1 cellular context compared by ENCODE assay signal in the genomic region with DNA sequence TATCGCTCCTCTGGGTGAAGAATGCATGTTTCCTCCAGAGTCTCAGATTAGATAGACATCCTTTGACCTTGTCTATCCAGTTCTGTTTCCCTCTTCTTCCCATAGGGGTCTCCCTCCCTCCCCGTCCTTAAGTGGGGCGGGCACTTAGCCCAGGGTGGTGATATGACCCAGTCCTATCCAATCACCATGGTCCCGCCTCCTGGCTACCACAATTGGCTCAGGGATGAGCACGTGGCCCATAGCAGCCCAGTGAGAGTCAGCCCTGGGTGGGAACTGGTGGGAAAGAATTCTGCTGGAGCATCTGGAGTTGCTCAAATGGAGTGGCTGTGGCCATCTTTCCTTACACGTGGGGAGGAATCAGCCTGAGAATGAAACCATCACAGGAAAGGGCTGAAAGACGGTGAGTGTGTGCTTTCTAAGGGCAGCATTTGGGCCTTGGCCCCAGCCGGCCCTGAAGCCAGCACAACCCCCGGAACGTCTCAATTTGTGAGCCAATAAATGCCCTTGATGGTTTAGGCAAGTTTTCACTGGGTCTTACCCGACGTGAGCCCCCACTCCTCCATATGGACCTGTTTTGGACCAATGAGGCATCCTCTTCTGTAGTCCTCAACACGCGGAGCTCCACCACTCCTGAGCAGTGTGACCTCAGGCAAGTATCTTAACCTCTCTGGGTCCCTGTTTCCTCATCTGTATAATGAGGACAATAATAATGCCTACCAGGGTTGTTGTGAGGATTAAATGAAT.
A peak's percentile ranks its signal among the peaks of the same experiment; 100 is the strongest.
TF ChIP-seq lines count a peak whose summit lies in the region.

No MANE protein-coding gene starts in this region.

TF ChIP-seq in HepG2, 621 proteins besides CTCF, POLR2A, EP300 and RAD21 (continued from another document and continues in another):
- TF ChIP-seq CHD2 (IDR thresholded peaks at IDR 0.05; ENCODE audit: low read depth, low read length) (no peak), CBX1 (IDR thresholded peaks at IDR 0.05; ENCODE audit: low read depth) (no peak), ZFP37 (CRISPR knock-in tag; IDR thresholded peaks at IDR 0.05; ENCODE audit: borderline replicate concordance) (no peak), ZNF598 (CRISPR knock-in tag; IDR thresholded peaks at IDR 0.05; ENCODE audit: borderline replicate concordance) (0 out of 2 replicates have a peak, but pooled peaks have one; percentile 29), KDM2A (CRISPR knock-in tag; IDR thresholded peaks at IDR 0.05; ENCODE audit: borderline replicate concordance, low read depth) (peak; percentile 22), ZNF615 (CRISPR knock-in tag; IDR thresholded peaks at IDR 0.05; ENCODE audit: borderline replicate concordance) (0 out of 2 replicates have a peak, but pooled peaks have one; percentile 9), NFIB (CRISPR knock-in tag; IDR thresholded peaks at IDR 0.05; ENCODE audit: borderline replicate concordance) (no peak), ZNF317 (CRISPR knock-in tag; IDR thresholded peaks at IDR 0.05) (peak; percentile 52; the same call in 1 of the 2 replicates), NONO (IDR thresholded peaks at IDR 0.05) (no peak), NONO (CRISPR knock-in tag; conservative IDR thresholded peaks at IDR 0.05) (no peak; the same call in 1 of the 2 replicates), FIP1L1 (IDR thresholded peaks at IDR 0.05; ENCODE audit: borderline replicate concordance, insufficient read depth, low read depth, low read length) (no peak), MEIS1 (CRISPR knock-in tag; IDR thresholded peaks at IDR 0.05; ENCODE audit: borderline replicate concordance) (no peak), IRF2 (CRISPR knock-in tag; IDR thresholded peaks at IDR 0.05) (peak; percentile 62), PHF21A (CRISPR knock-in tag; IDR thresholded peaks at IDR 0.05) (peak; percentile 43; the same call in 1 of the 2 replicates), REL (CRISPR knock-in tag; conservative IDR thresholded peaks at IDR 0.05) (no peak), ZFP41 (CRISPR knock-in tag; IDR thresholded peaks at IDR 0.05; ENCODE audit: borderline replicate concordance) (no peak), CBX5 (CRISPR knock-in tag; IDR thresholded peaks at IDR 0.05; ENCODE audit: borderline replicate concordance) (no peak), ZNF747 (CRISPR knock-in tag; IDR thresholded peaks at IDR 0.05; ENCODE audit: borderline replicate concordance) (no peak), GZF1 (CRISPR knock-in tag; IDR thresholded peaks at IDR 0.05) (no peak), ATF1 (CRISPR knock-in tag; IDR thresholded peaks at IDR 0.05) (0 out of 2 replicates have a peak, but pooled peaks have one; percentile 38), ZNF670 (CRISPR knock-in tag; IDR thresholded peaks at IDR 0.05; ENCODE audit: borderline replicate concordance) (no peak)
- TF ChIP-seq, protein P1, sequence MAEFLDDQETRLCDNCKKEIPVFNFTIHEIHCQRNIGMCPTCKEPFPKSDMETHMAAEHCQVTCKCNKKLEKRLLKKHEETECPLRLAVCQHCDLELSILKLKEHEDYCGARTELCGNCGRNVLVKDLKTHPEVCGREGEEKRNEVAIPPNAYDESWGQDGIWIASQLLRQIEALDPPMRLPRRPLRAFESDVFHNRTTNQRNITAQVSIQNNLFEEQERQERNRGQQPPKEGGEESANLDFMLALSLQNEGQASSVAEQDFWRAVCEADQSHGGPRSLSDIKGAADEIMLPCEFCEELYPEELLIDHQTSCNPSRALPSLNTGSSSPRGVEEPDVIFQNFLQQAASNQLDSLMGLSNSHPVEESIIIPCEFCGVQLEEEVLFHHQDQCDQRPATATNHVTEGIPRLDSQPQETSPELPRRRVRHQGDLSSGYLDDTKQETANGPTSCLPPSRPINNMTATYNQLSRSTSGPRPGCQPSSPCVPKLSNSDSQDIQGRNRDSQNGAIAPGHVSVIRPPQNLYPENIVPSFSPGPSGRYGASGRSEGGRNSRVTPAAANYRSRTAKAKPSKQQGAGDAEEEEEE (CRISPR knock-in tag; IDR thresholded peaks at IDR 0.05; ENCODE audit: borderline replicate concordance), result no peak
- TF ChIP-seq, protein P2, sequence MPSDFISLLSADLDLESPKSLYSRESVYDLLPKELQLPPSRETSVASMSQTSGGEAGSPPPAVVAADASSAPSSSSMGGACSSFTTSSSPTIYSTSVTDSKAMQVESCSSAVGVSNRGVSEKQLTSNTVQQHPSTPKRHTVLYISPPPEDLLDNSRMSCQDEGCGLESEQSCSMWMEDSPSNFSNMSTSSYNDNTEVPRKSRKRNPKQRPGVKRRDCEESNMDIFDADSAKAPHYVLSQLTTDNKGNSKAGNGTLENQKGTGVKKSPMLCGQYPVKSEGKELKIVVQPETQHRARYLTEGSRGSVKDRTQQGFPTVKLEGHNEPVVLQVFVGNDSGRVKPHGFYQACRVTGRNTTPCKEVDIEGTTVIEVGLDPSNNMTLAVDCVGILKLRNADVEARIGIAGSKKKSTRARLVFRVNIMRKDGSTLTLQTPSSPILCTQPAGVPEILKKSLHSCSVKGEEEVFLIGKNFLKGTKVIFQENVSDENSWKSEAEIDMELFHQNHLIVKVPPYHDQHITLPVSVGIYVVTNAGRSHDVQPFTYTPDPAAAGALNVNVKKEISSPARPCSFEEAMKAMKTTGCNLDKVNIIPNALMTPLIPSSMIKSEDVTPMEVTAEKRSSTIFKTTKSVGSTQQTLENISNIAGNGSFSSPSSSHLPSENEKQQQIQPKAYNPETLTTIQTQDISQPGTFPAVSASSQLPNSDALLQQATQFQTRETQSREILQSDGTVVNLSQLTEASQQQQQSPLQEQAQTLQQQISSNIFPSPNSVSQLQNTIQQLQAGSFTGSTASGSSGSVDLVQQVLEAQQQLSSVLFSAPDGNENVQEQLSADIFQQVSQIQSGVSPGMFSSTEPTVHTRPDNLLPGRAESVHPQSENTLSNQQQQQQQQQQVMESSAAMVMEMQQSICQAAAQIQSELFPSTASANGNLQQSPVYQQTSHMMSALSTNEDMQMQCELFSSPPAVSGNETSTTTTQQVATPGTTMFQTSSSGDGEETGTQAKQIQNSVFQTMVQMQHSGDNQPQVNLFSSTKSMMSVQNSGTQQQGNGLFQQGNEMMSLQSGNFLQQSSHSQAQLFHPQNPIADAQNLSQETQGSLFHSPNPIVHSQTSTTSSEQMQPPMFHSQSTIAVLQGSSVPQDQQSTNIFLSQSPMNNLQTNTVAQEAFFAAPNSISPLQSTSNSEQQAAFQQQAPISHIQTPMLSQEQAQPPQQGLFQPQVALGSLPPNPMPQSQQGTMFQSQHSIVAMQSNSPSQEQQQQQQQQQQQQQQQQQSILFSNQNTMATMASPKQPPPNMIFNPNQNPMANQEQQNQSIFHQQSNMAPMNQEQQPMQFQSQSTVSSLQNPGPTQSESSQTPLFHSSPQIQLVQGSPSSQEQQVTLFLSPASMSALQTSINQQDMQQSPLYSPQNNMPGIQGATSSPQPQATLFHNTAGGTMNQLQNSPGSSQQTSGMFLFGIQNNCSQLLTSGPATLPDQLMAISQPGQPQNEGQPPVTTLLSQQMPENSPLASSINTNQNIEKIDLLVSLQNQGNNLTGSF (CRISPR knock-in tag; IDR thresholded peaks at IDR 0.05), result no peak; the same call in 1 of the 2 replicates
- TF ChIP-seq, protein P3, sequence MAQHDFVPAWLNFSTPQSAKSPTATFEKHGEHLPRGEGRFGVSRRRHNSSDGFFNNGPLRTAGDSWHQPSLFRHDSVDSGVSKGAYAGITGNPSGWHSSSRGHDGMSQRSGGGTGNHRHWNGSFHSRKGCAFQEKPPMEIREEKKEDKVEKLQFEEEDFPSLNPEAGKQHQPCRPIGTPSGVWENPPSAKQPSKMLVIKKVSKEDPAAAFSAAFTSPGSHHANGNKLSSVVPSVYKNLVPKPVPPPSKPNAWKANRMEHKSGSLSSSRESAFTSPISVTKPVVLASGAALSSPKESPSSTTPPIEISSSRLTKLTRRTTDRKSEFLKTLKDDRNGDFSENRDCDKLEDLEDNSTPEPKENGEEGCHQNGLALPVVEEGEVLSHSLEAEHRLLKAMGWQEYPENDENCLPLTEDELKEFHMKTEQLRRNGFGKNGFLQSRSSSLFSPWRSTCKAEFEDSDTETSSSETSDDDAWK (CRISPR knock-in tag; IDR thresholded peaks at IDR 0.05), result no peak
- TF ChIP-seq, protein P4, sequence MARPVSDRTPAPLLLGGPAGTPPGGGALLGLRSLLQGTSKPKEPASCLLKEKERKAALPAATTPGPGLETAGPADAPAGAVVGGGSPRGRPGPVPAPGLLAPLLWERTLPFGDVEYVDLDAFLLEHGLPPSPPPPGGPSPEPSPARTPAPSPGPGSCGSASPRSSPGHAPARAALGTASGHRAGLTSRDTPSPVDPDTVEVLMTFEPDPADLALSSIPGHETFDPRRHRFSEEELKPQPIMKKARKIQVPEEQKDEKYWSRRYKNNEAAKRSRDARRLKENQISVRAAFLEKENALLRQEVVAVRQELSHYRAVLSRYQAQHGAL (CRISPR knock-in tag; IDR thresholded peaks at IDR 0.05; ENCODE audit: not compliant biosample characterization), result no peak
- TF ChIP-seq, protein P5, sequence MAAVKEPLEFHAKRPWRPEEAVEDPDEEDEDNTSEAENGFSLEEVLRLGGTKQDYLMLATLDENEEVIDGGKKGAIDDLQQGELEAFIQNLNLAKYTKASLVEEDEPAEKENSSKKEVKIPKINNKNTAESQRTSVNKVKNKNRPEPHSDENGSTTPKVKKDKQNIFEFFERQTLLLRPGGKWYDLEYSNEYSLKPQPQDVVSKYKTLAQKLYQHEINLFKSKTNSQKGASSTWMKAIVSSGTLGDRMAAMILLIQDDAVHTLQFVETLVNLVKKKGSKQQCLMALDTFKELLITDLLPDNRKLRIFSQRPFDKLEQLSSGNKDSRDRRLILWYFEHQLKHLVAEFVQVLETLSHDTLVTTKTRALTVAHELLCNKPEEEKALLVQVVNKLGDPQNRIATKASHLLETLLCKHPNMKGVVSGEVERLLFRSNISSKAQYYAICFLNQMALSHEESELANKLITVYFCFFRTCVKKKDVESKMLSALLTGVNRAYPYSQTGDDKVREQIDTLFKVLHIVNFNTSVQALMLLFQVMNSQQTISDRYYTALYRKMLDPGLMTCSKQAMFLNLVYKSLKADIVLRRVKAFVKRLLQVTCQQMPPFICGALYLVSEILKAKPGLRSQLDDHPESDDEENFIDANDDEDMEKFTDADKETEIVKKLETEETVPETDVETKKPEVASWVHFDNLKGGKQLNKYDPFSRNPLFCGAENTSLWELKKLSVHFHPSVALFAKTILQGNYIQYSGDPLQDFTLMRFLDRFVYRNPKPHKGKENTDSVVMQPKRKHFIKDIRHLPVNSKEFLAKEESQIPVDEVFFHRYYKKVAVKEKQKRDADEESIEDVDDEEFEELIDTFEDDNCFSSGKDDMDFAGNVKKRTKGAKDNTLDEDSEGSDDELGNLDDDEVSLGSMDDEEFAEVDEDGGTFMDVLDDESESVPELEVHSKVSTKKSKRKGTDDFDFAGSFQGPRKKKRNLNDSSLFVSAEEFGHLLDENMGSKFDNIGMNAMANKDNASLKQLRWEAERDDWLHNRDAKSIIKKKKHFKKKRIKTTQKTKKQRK (IDR thresholded peaks at IDR 0.05; ENCODE audit: low read length), result no peak
- TF ChIP-seq, protein P6, sequence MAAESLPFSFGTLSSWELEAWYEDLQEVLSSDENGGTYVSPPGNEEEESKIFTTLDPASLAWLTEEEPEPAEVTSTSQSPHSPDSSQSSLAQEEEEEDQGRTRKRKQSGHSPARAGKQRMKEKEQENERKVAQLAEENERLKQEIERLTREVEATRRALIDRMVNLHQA (CRISPR knock-in tag; IDR thresholded peaks at IDR 0.05), result no peak
- TF ChIP-seq, protein P7, sequence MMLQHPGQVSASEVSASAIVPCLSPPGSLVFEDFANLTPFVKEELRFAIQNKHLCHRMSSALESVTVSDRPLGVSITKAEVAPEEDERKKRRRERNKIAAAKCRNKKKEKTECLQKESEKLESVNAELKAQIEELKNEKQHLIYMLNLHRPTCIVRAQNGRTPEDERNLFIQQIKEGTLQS (CRISPR knock-in tag; IDR thresholded peaks at IDR 0.05), result no peak
- TF ChIP-seq, protein P8, sequence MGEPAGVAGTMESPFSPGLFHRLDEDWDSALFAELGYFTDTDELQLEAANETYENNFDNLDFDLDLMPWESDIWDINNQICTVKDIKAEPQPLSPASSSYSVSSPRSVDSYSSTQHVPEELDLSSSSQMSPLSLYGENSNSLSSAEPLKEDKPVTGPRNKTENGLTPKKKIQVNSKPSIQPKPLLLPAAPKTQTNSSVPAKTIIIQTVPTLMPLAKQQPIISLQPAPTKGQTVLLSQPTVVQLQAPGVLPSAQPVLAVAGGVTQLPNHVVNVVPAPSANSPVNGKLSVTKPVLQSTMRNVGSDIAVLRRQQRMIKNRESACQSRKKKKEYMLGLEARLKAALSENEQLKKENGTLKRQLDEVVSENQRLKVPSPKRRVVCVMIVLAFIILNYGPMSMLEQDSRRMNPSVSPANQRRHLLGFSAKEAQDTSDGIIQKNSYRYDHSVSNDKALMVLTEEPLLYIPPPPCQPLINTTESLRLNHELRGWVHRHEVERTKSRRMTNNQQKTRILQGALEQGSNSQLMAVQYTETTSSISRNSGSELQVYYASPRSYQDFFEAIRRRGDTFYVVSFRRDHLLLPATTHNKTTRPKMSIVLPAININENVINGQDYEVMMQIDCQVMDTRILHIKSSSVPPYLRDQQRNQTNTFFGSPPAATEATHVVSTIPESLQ (CRISPR knock-in tag; conservative IDR thresholded peaks at IDR 0.05), result no peak
- TF ChIP-seq, protein P9, sequence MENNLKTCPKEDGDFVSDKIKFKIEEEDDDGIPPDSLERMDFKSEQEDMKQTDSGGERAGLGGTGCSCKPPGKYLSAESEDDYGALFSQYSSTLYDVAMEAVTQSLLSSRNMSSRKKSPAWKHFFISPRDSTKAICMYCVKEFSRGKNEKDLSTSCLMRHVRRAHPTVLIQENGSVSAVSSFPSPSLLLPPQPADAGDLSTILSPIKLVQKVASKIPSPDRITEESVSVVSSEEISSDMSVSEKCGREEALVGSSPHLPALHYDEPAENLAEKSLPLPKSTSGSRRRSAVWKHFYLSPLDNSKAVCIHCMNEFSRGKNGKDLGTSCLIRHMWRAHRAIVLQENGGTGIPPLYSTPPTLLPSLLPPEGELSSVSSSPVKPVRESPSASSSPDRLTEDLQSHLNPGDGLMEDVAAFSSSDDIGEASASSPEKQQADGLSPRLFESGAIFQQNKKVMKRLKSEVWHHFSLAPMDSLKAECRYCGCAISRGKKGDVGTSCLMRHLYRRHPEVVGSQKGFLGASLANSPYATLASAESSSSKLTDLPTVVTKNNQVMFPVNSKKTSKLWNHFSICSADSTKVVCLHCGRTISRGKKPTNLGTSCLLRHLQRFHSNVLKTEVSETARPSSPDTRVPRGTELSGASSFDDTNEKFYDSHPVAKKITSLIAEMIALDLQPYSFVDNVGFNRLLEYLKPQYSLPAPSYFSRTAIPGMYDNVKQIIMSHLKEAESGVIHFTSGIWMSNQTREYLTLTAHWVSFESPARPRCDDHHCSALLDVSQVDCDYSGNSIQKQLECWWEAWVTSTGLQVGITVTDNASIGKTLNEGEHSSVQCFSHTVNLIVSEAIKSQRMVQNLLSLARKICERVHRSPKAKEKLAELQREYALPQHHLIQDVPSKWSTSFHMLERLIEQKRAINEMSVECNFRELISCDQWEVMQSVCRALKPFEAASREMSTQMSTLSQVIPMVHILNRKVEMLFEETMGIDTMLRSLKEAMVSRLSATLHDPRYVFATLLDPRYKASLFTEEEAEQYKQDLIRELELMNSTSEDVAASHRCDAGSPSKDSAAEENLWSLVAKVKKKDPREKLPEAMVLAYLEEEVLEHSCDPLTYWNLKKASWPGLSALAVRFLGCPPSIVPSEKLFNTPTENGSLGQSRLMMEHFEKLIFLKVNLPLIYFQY (CRISPR knock-in tag; IDR thresholded peaks at IDR 0.05; ENCODE audit: borderline replicate concordance), result no peak; the same call in 1 of the 2 replicates
